Comparison of ENCODE assay signal across 1 cellular context in genomic region chr1:28770601-28771165, GRCh38.
TF ChIP-seq lines count a peak whose summit lies in the region.

No MANE protein-coding gene starts in this region.

TF ChIP-seq in K562, 482 proteins besides CTCF, POLR2A, EP300 and RAD21 (continued from another document and continues in another):
- TF ChIP-seq AFF1 (IDR thresholded peaks at IDR 0.05; ENCODE audit: low read depth in 1 of 2, partially characterized antibody in 2 of 2) = no peak
- TF ChIP-seq HNRNPL (IDR thresholded peaks at IDR 0.05; ENCODE audit: low read depth, low read length) = no peak
- TF ChIP-seq MGA (IDR thresholded peaks at IDR 0.05) = no peak
- TF ChIP-seq TRIM24 (IDR thresholded peaks at IDR 0.05) = no peak
- no peak for TF ChIP-seq RBM15 (IDR thresholded peaks at IDR 0.05; ENCODE audit: insufficient read depth, low read length)
- TF ChIP-seq MAFG (tag; conservative IDR thresholded peaks at IDR 0.05) = no peak
- TF ChIP-seq POLR2G (IDR thresholded peaks at IDR 0.05; ENCODE audit: low read depth, low read length) = no peak
- TF ChIP-seq ZFP30 (CRISPR knock-in tag; IDR thresholded peaks at IDR 0.05; ENCODE audit: borderline replicate concordance) = no peak
- no peak for TF ChIP-seq BDP1 (IDR thresholded peaks at IDR 0.05; ENCODE audit: insufficient read depth, insufficient read length)
- TF ChIP-seq NFIC (IDR thresholded peaks at IDR 0.05) = no peak
- TF ChIP-seq NFRKB (IDR thresholded peaks at IDR 0.05; ENCODE audit: low read depth) = no peak
- TF ChIP-seq ZBTB33 (CRISPR knock-in tag; IDR thresholded peaks at IDR 0.05) = no peak
- TF ChIP-seq TCF7 (IDR thresholded peaks at IDR 0.05; ENCODE audit: borderline replicate concordance) = no peak
- TF ChIP-seq NR2C1 (IDR thresholded peaks at IDR 0.05) = no peak
- no peak for TF ChIP-seq NR2C1 (tag; IDR thresholded peaks at IDR 0.05)
- no peak for TF ChIP-seq BRF1 (IDR thresholded peaks at IDR 0.05; ENCODE audit: borderline replicate concordance, extremely low read depth, insufficient read length)
- no peak for TF ChIP-seq ZNF395 (CRISPR knock-in tag; IDR thresholded peaks at IDR 0.05)
- no peak for TF ChIP-seq SNIP1 (IDR thresholded peaks at IDR 0.05; ENCODE audit: low read depth)
- no peak for TF ChIP-seq RBM25 (IDR thresholded peaks at IDR 0.05; ENCODE audit: low read depth, low read length, severe bottlenecking)
- no peak for TF ChIP-seq ZNF407 (IDR thresholded peaks at IDR 0.05; ENCODE audit: low read depth)
- no peak for TF ChIP-seq SPI1 (IDR thresholded peaks at IDR 0.05; ENCODE audit: borderline replicate concordance, low read depth, low read length)
- TF ChIP-seq CSDE1 (IDR thresholded peaks at IDR 0.05) = no peak
- no peak for TF ChIP-seq TCF3 (CRISPR knock-in tag; IDR thresholded peaks at IDR 0.05)
- TF ChIP-seq CREB3 (tag; conservative IDR thresholded peaks at IDR 0.05; ENCODE audit: low read depth) = no peak
